ENCODE assay signal across 8 cellular contexts in genomic region chr3:40524571-40525285, GRCh38. TPM values are rescaled to one million over a fixed set of nuclear protein-coding genes. Genes with fewer than 3 reads are reported as not detected.
A peak's percentile ranks its signal among the peaks of the same experiment; 100 is the strongest.
DNase-seq lines count a peak whose midpoint lies in the region; ATAC-seq lines count a peak whose summit lies in the region.

Gene ZNF621, plus strand, starts transcription at chr3:40524960. Its CDS starts 881 bp downstream, at chr3:40525841.

- H3K9me3 ChIP-seq in endocrine pancreas (ENCODE audit: control insufficient read depth, low read length), result no peaks in the 10 kb centered on the region
- H3K9me3 ChIP-seq in mesodermal cell (ENCODE audit: control insufficient read depth, low read length), result no peaks in the 10 kb centered on the region

- H3K9ac ChIP-seq in endocrine pancreas (ENCODE audit: control insufficient read depth, insufficient read depth, low read length), result peak within 1 kb of the TSS; percentile 56

- H3K27me3 ChIP-seq in endocrine pancreas (ENCODE audit: control insufficient read depth, insufficient read depth, low read length), result no peaks in the 10 kb centered on the region

- 0 to 2% methylated on average over 47 to 49 of the region's 59 CpGs for WGBS in mesodermal cell (ENCODE audit: insufficient coverage in 2 of 2), 2 experiments

- H3K27me3 Mint-ChIP-seq in activated CD8-positive, alpha-beta memory T cell treated with anti-CD3 and anti-CD28 coated beads, Interleukin-2, amount 10 ng/mL, durations not matched to agents 7 days and 5 days, result no peaks in the 10 kb centered on the region

- peak within 1 kb of the TSS; percentile 80 for H3K27ac ChIP-seq in mesodermal cell (ENCODE audit: low read depth, low read length, severe bottlenecking)

- peaks cover 32% of the 10 kb centered on the region for H3K36me3 Mint-ChIP-seq in activated CD8-positive, alpha-beta memory T cell treated with anti-CD3 and anti-CD28 coated beads, Interleukin-2, amount 10 ng/mL, durations not matched to agents 7 days and 5 days

- peak; percentile 99 for ATAC-seq in GM19397 (IDR thresholded peaks at IDR 0.05; ENCODE audit: unreplicated experiment)
- peak; percentile 92 for ATAC-seq in HG03565 (IDR thresholded peaks at IDR 0.05; ENCODE audit: unreplicated experiment)
- ATAC-seq in activated CD8-positive, alpha-beta memory T cell treated with anti-CD3 and anti-CD28 coated beads, Interleukin-2, amount 10 ng/mL, durations not matched to agents 7 days and 5 days, result peak; percentile 98

- peak within 1 kb of the TSS; percentile 94 for H3K4me3 Mint-ChIP-seq in activated CD8-positive, alpha-beta memory T cell treated with anti-CD3 and anti-CD28 coated beads, Interleukin-2, amount 10 ng/mL, durations not matched to agents 7 days and 5 days

- CTCF ChIA-PET in activated CD8-positive, alpha-beta memory T cell treated with anti-CD3 and anti-CD28 coated beads, Interleukin-2, amount 10 ng/mL, durations not matched to agents 7 days and 5 days (lab: Charles Lee), result interaction anchor here (1.0 kb wide), 1 partner anchor 19 kb away, joined by 4 read pairs; the partner anchor contains the start of gene ZNF620

- H3K4me1 ChIP-seq in endocrine pancreas (ENCODE audit: control insufficient read depth, insufficient read depth, low read length), result no peaks in the 10 kb centered on the region
- H3K4me1 ChIP-seq in mesodermal cell (ENCODE audit: control insufficient read depth, insufficient read depth, low read length, poor library complexity, severe bottlenecking), result no peaks in the 10 kb centered on the region

- peaks cover 30% of the 10 kb centered on the region for H3K4me1 Mint-ChIP-seq in activated CD8-positive, alpha-beta memory T cell treated with anti-CD3 and anti-CD28 coated beads, Interleukin-2, amount 10 ng/mL, durations not matched to agents 7 days and 5 days

- H3K36me3 ChIP-seq in endocrine pancreas (ENCODE audit: control insufficient read depth, insufficient read depth, low read length) (no peaks in the 10 kb centered on the region), mesodermal cell (ENCODE audit: control insufficient read depth, insufficient read depth, low read length) (peaks cover 30% of the 10 kb centered on the region)

- peak; percentile 74 for DNase-seq in CMK (ENCODE audit: low read depth)
- peak; percentile 83 for DNase-seq in NOMO-1 treated with DMSO at 0.1 percent for 48 hours (lab: John Stamatoyannopoulos, UW; ENCODE audit: unreplicated experiment)
- peak; percentile 89 for DNase-seq in activated CD8-positive, alpha-beta memory T cell treated with anti-CD3 and anti-CD28 coated beads, Interleukin-2, amount 10 ng/mL, durations not matched to agents 7 days and 5 days
- peak; percentile 69 to 72 for DNase-seq in stimulated activated CD8-positive, alpha-beta memory T cell treated with anti-CD3 and anti-CD28 coated beads, Interleukin-15, amount 100 ng/mL, for 4 hours (ENCODE audit: low read depth in 2 of 2)

- H3K27ac Mint-ChIP-seq in activated CD8-positive, alpha-beta memory T cell treated with anti-CD3 and anti-CD28 coated beads, Interleukin-2, amount 10 ng/mL, durations not matched to agents 7 days and 5 days, result peak within 1 kb of the TSS; percentile 94

- H3K4me3 ChIP-seq in endocrine pancreas (ENCODE audit: control insufficient read depth, insufficient read depth, low read length) (peak within 1 kb of the TSS; percentile 84), mesodermal cell (ENCODE audit: extremely low read depth, insufficient read depth, low read length, poor library complexity, severe bottlenecking) (peak within 1 kb of the TSS; percentile 68)

- H3K9me3 Mint-ChIP-seq in activated CD8-positive, alpha-beta memory T cell treated with anti-CD3 and anti-CD28 coated beads, Interleukin-2, amount 10 ng/mL, durations not matched to agents 7 days and 5 days (ENCODE audit: low read depth), result no peaks in the 10 kb centered on the region

RNA-seq across cellular contexts. Expression of gene ZNF621, which starts in this region (rescaled TPM):
- total RNA-seq in activated CD8-positive, alpha-beta memory T cell treated with anti-CD3 and anti-CD28 coated beads, Interleukin-2, amount 10 ng/mL, durations not matched to agents 7 days and 5 days, result 10 to 100 TPM; 23.1 to 25.3 TPM
- 18.5 TPM for polyA plus RNA-seq in mesodermal cell (2013, experiment 1 of 2)
- polyA plus RNA-seq in mesodermal cell (2013, experiment 2 of 2), result 17.4 TPM

Comparison
In these comparisons a context has a peak if more than half of its experiments do, and no peak if none do; other contexts are left out.
1. Peak in every context shown above with its lines: DNase-seq, ATAC-seq, H3K4me3 ChIP-seq and H3K27ac ChIP-seq.